1 cellular context compared by ENCODE assay signal in the genomic region with DNA sequence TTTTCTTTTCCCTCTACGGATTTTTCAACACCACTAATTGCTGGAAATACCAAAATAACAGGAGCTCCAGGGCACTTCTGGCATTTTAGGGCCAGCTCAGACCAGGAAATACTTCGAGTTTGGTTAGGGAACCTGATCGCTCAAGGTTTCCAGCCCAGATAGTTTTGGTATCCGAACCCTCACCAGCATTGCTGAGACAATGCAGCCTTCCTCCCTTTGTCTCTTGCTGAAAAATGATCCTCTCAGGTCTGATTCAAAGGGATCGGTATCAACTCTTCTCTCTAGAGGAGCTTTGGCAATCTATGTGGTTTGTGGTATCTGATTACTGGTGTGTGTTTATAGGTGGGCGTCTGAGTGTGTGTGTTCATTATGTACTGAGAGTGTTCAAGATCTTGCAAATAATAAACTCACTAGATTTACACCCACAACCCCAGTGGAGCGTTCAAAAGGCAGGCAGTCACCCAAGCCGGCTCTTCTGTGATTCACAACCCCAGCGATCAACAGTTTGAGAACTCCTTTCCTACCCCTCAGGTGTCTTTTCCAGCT.
TF ChIP-seq lines count a peak whose summit lies in the region.

No MANE protein-coding gene starts in this region.

TF ChIP-seq in H1, 55 proteins besides CTCF, POLR2A, EP300 and RAD21 (continued from another document):
- TF ChIP-seq ASH2L (IDR thresholded peaks at IDR 0.05; ENCODE audit: low read length) = no peak
- no peak for TF ChIP-seq BACH1 (IDR thresholded peaks at IDR 0.05; ENCODE audit: low read length)
